Comparison of ENCODE assay signal across 12 cellular contexts in the genomic region with DNA sequence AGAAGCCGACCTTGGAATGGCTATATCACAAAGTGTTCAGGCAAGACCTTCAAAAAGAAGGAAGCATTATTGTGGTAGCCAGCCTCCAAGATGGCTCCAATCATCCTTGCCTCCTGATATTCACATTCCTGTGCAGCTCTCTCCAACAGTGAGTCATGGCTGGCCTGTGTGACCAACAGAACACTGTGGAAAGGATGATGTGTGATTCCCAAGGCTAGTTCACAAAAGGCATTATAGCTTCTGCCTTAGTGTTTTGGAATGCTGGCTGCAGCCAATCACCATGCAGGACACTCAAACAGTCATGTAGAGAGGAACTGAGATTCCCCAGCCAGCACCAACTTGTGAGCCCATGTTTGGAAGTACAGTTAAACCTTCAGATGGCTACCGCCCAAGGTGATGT.
DNase-seq lines count a peak whose midpoint lies in the region; TF ChIP-seq lines count a peak whose summit lies in the region.
"Had no signal": no experiment of that assay in that cellular context is flagged by ENCODE, and none has a peak within 500 bp of the region (broad histone marks: within the 10 kb centered on the region; RNA-seq: fewer than 3 reads in every experiment).

No MANE protein-coding gene starts in this region.

- no peaks in the 10 kb centered on the region for H3K9me3 ChIP-seq in HEK293 (ENCODE audit: control insufficient read depth, insufficient read depth, low read depth, low read length)
- H3K9me3 ChIP-seq in skeletal muscle satellite cell (replicated peaks; ENCODE audit: low read length): no peaks in the 10 kb centered on the region
- H3K9me3 ChIP-seq: esophagus squamous epithelium had no signal

- POLR2A ChIA-PET in HEK293 (lab: Yijun Ruan, JAX): interaction anchor here (0.6 kb wide), 1 partner anchor 15 kb away, joined by 4 read pairs; no protein-coding TSS in a partner anchor

- no peaks in the 10 kb centered on the region for H3K4me1 ChIP-seq in HEK293 (ENCODE audit: control insufficient read depth, insufficient read depth, low read length)
- peaks cover 5% of the 10 kb centered on the region for H3K4me1 ChIP-seq in skeletal muscle satellite cell (ENCODE audit: control insufficient read depth, insufficient read depth, low read length)
- H3K4me1 ChIP-seq: esophagus squamous epithelium had no signal

- peaks cover 8% of the 10 kb centered on the region for H3K4me1 Mint-ChIP-seq in glutamatergic neuron (ENCODE audit: low read depth, unreplicated experiment)

- no peak for TF ChIP-seq CTCF in HEK293 (tag by site-specific recombination; IDR thresholded peaks at IDR 0.05)
- no peak for TF ChIP-seq CTCF in glutamatergic neuron (IDR thresholded peaks at IDR 0.05; ENCODE audit: partially characterized antibody, unreplicated experiment)

- H3K36me3 ChIP-seq in HEK293 (ENCODE audit: control insufficient read depth in 2 of 2, insufficient read depth in 1 of 2, low read length in 2 of 2) (peaks cover 16 to 30% of the 10 kb centered on the region in 2 experiments), skeletal muscle satellite cell (ENCODE audit: insufficient read depth, low read length) (peaks cover 25% of the 10 kb centered on the region)

- H3K27ac ChIP-seq in HEK293 (ENCODE audit: extremely low read depth, low read depth, low read length): no peak overlapping the region
- H3K27ac ChIP-seq: esophagus squamous epithelium had no signal

- no peak overlapping the region for H3K27ac Mint-ChIP-seq in glutamatergic neuron (ENCODE audit: unreplicated experiment)
- H3K27ac Mint-ChIP-seq: activated naive CD8-positive, alpha-beta T cell; stimulated activated naive CD8-positive, alpha-beta T cell treated with anti-CD3 and anti-CD28 coated beads, Interleukin-15, Interleukin-2, amounts not matched to agents 100 ng/mL and 50 ng/mL, for 24 hours had no signal

- H3K4me3 Mint-ChIP-seq in glutamatergic neuron (ENCODE audit: unreplicated experiment): no peak overlapping the region
- H3K4me3 Mint-ChIP-seq: activated naive CD8-positive, alpha-beta T cell; stimulated activated naive CD8-positive, alpha-beta T cell treated with anti-CD3 and anti-CD28 coated beads, Interleukin-15, Interleukin-2, amounts not matched to agents 100 ng/mL and 50 ng/mL, for 24 hours had no signal

- H3K9me3 Mint-ChIP-seq in glutamatergic neuron (ENCODE audit: unreplicated experiment): no peaks in the 10 kb centered on the region
- H3K9me3 Mint-ChIP-seq: stimulated activated naive CD8-positive, alpha-beta T cell treated with anti-CD3 and anti-CD28 coated beads, Interleukin-15, Interleukin-2, amounts not matched to agents 100 ng/mL and 50 ng/mL, for 24 hours had no signal

- CTCF ChIA-PET in HEK293 (lab: Yijun Ruan, JAX): no interaction called here

- H3K4me3 ChIP-seq in HEK293 (ENCODE audit: low read depth, low read length): no peak overlapping the region
- no peak overlapping the region for H3K4me3 ChIP-seq in skeletal muscle satellite cell (ENCODE audit: low read length)
- H3K4me3 ChIP-seq: esophagus squamous epithelium had no signal

- H3K36me3 Mint-ChIP-seq in glutamatergic neuron (ENCODE audit: unreplicated experiment): no peaks in the 10 kb centered on the region

- DNase-seq in amniotic epithelial cell (ENCODE audit: low read depth) (peak; percentile 94), foreskin melanocyte (peak; percentile 92), OCI-M1 (lab: John Stamatoyannopoulos, UW) (no peak), glutamatergic neuron (no peak), LoVo (ENCODE audit: low spot score) (no peak)
- DNase-seq in activated effector memory CD4-positive, alpha-beta T cell treated with anti-CD3 and anti-CD28 coated beads, Interleukin-2, amount 50 U/mL, for 16 hours: no peak
- DNase-seq: activated CD4-positive, alpha-beta T cell treated with anti-CD3 and anti-CD28 coated beads, Interleukin-2, amount 50 U/mL, for 1 hour; esophagus squamous epithelium had no signal

- no peaks in the 10 kb centered on the region for H3K27me3 ChIP-seq in skeletal muscle satellite cell (ENCODE audit: control insufficient read depth, insufficient read depth, low read length)
- H3K27me3 ChIP-seq: esophagus squamous epithelium had no signal

- no peaks in the 10 kb centered on the region for H3K27me3 Mint-ChIP-seq in glutamatergic neuron (ENCODE audit: unreplicated experiment)
- H3K27me3 Mint-ChIP-seq: activated naive CD8-positive, alpha-beta T cell; stimulated activated naive CD8-positive, alpha-beta T cell treated with anti-CD3 and anti-CD28 coated beads, Interleukin-15, Interleukin-2, amounts not matched to agents 100 ng/mL and 50 ng/mL, for 24 hours had no signal

- no peak overlapping the region for H3K4me2 ChIP-seq in skeletal muscle satellite cell (ENCODE audit: low read length)

- peak overlapping the region; percentile 10 for H3K9ac ChIP-seq in skeletal muscle satellite cell (ENCODE audit: low read depth, low read length)

TF ChIP-seq in HEK293, 187 proteins besides CTCF, POLR2A, EP300 and RAD21:
- TF ChIP-seq ZNF324 (tag by site-specific recombination; IDR thresholded peaks at IDR 0.05) (no peak), ZNF677 (tag by site-specific recombination; IDR thresholded peaks at IDR 0.05) (no peak), ZNF600 (tag by site-specific recombination; IDR thresholded peaks at IDR 0.05) (peak; percentile 40; the same call in 1 of the 2 replicates), HOXC10 (CRISPR knock-in tag; IDR thresholded peaks at IDR 0.05) (no peak)
- TF ChIP-seq, protein P1, sequence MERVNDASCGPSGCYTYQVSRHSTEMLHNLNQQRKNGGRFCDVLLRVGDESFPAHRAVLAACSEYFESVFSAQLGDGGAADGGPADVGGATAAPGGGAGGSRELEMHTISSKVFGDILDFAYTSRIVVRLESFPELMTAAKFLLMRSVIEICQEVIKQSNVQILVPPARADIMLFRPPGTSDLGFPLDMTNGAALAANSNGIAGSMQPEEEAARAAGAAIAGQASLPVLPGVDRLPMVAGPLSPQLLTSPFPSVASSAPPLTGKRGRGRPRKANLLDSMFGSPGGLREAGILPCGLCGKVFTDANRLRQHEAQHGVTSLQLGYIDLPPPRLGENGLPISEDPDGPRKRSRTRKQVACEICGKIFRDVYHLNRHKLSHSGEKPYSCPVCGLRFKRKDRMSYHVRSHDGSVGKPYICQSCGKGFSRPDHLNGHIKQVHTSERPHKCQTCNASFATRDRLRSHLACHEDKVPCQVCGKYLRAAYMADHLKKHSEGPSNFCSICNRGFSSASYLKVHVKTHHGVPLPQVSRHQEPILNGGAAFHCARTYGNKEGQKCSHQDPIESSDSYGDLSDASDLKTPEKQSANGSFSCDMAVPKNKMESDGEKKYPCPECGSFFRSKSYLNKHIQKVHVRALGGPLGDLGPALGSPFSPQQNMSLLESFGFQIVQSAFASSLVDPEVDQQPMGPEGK (tag by site-specific recombination; IDR thresholded peaks at IDR 0.05): no peak
- TF ChIP-seq, protein P2, sequence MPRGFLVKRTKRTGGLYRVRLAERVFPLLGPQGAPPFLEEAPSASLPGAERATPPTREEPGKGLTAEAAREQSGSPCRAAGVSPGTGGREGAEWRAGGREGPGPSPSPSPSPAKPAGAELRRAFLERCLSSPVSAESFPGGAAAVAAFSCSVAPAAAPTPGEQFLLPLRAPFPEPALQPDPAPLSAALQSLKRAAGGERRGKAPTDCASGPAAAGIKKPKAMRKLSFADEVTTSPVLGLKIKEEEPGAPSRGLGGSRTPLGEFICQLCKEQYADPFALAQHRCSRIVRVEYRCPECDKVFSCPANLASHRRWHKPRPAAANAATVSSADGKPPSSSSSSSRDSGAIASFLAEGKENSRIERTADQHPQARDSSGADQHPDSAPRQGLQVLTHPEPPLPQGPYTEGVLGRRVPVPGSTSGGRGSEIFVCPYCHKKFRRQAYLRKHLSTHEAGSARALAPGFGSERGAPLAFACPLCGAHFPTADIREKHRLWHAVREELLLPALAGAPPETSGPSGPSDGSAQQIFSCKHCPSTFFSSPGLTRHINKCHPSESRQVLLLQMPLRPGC (tag by site-specific recombination; IDR thresholded peaks at IDR 0.05): peak; percentile 39; the same call in 1 of the 2 replicates

Comparison
In these comparisons a context has a peak if more than half of its experiments do, and no peak if none do; other contexts are left out.
1. DNase-seq: peak in amniotic epithelial cell (single experiment) and foreskin melanocyte (single experiment); none in OCI-M1 (single experiment), glutamatergic neuron (single experiment), LoVo (single experiment) and activated effector memory CD4-positive, alpha-beta T cell treated with anti-CD3 and anti-CD28 coated beads, Interleukin-2, amount 50 U/mL, for 16 hours (single experiment).